8 cellular contexts compared by ENCODE assay signal in the genomic region with DNA sequence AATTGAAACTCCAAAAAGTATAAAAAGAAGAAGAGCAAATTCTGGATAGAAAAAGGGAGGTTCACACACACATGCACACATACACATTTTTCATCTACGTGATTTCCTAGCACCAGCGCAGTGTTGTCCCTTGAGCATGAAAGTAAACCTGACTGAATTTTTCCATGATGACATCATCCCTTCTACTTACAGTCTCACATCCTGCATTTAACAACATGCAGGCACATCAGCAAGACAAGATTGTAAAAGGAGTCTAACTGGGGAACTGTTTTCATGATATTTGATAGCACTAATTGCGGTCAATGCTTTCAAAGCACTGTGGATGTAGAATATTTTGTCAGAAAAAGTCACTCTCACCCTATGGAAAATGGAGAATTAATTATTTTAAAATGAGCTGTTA. TPM values are rescaled to one million over a fixed set of nuclear protein-coding genes. Genes with fewer than 3 reads are reported as not detected.
DNase-seq lines count a peak whose midpoint lies in the region; ATAC-seq lines count a peak whose summit lies in the region.

No MANE protein-coding gene starts in this region.

- DNase-seq in activated CD4-positive, CD25-positive, alpha-beta regulatory T cell (lab: John Stamatoyannopoulos, UW) = no peak
- DNase-seq in NCI-H1092 (lab: John Stamatoyannopoulos, UW) = peak; percentile 59
- peak; percentile 85 for DNase-seq in iris pigment epithelial cell (ENCODE audit: low read depth)
- DNase-seq in sciatic nerve (ENCODE audit: low spot score) = no peak
- no peak for DNase-seq in SIG-M5 treated with dmso at 0.1 percent for 504 hours (lab: John Stamatoyannopoulos, UW; ENCODE audit: unreplicated experiment)

- H3K4me3 Mint-ChIP-seq in activated T-helper 17 cell treated with anti-CD3 and anti-CD28 coated beads, Interleukin-2, amount 50 U/mL, for 72 hours = peak overlapping the region; percentile 13

- intact Hi-C loops in sciatic nerve (cut with DNase I) = no loop called here

- H3K27me3 Mint-ChIP-seq in activated T-helper 17 cell treated with anti-CD3 and anti-CD28 coated beads, Interleukin-2, amount 50 U/mL, for 72 hours = peaks cover 3% of the 10 kb centered on the region

- no peaks in the 10 kb centered on the region for H3K36me3 Mint-ChIP-seq in activated T-helper 17 cell treated with anti-CD3 and anti-CD28 coated beads, Interleukin-2, amount 50 U/mL, for 72 hours (ENCODE audit: low read depth)

- H3K9me3 Mint-ChIP-seq in activated T-helper 17 cell treated with anti-CD3 and anti-CD28 coated beads, Interleukin-2, amount 50 U/mL, for 72 hours = no peaks in the 10 kb centered on the region

- ATAC-seq in activated CD4-positive, CD25-positive, alpha-beta regulatory T cell treated with anti-CD3 and anti-CD28 coated beads, Interleukin-2, amount 50 U/mL, for 24 hours = peak; percentile 73 to 75
- ATAC-seq in activated T-helper 17 cell treated with anti-CD3 and anti-CD28 coated beads, Interleukin-2, amount 50 U/mL, for 72 hours (replicated peaks) = peak; percentile 95
- ATAC-seq in sciatic nerve (no peak), HG03460 (IDR thresholded peaks at IDR 0.05; ENCODE audit: unreplicated experiment) (no peak)

- H3K27ac Mint-ChIP-seq in activated T-helper 17 cell treated with anti-CD3 and anti-CD28 coated beads, Interleukin-2, amount 50 U/mL, for 72 hours = peak overlapping the region; percentile 62

- no peaks in the 10 kb centered on the region for H3K4me1 Mint-ChIP-seq in activated T-helper 17 cell treated with anti-CD3 and anti-CD28 coated beads, Interleukin-2, amount 50 U/mL, for 72 hours

RNA-seq across cellular contexts. Expression of gene GAS2, which starts 36.6 kb away (rescaled TPM):
- total RNA-seq in activated T-helper 17 cell treated with anti-CD3 and anti-CD28 coated beads, Interleukin-2, amount 50 U/mL, for 72 hours = 1 to 10 TPM; 1.2 to 1.5 TPM
- 22.1 TPM for total RNA-seq in sciatic nerve

Comparison
In these comparisons a context has a peak if more than half of its experiments do, and no peak if none do; other contexts are left out.
1. ATAC-seq: peak in activated CD4-positive, CD25-positive, alpha-beta regulatory T cell treated with anti-CD3 and anti-CD28 coated beads, Interleukin-2, amount 50 U/mL, for 24 hours (2 of 2) and activated T-helper 17 cell treated with anti-CD3 and anti-CD28 coated beads, Interleukin-2, amount 50 U/mL, for 72 hours (single experiment); none in sciatic nerve (single experiment) and HG03460 (single experiment).
2. DNase-seq: peak in NCI-H1092 (single experiment) and iris pigment epithelial cell (single experiment); none in activated CD4-positive, CD25-positive, alpha-beta regulatory T cell (0 of 4), sciatic nerve (single experiment) and SIG-M5 treated with dmso at 0.1 percent for 504 hours (single experiment).